28 cellular contexts compared by ENCODE assay signal in genomic region chr11:33185756-33186155, GRCh38.
"Had no signal": no experiment of that assay in that cellular context is flagged by ENCODE, and none has a peak within 500 bp of the region (broad histone marks: within the 10 kb centered on the region; RNA-seq: fewer than 3 reads in every experiment).

No MANE protein-coding gene starts in this region.

- ATAC-seq: activated naive CD8-positive, alpha-beta T cell treated with anti-CD3 and anti-CD28 coated beads, Interleukin-2, amount 50 U/mL, for 24 hours; activated T-cell treated with anti-CD3 and anti-CD28 coated beads, Interleukin-2, amount 50 U/mL, for 4 hours had no signal

- DNase-seq: activated B cell treated with CpG ODN at 0.5 μM for 24 hours; activated CD4-positive, alpha-beta memory T cell treated with anti-CD3 and anti-CD28 coated beads for 36 hours; activated CD4-positive, alpha-beta T cell treated with anti-CD3 and anti-CD28 coated beads for 4 hours; activated CD4-positive, alpha-beta T cell treated with anti-CD3 and anti-CD28 coated beads, Interleukin-2, amount 50 U/mL, for 1 hour; activated CD4-positive, CD25-positive, alpha-beta regulatory T cell treated with anti-CD3 and anti-CD28 coated beads, Interleukin-2, amount 50 U/mL, for 72 hours; activated CD8-positive, alpha-beta memory T cell treated with anti-CD3 and anti-CD28 coated beads, Interleukin-2, amount 50 U/mL, for 4 hours; activated naive CD4-positive, alpha-beta T cell treated with anti-CD3 and anti-CD28 coated beads, Interleukin-2, amount 10 ng/mL, durations not matched to agents 7 days and 5 days; activated naive CD8-positive, alpha-beta T cell treated with anti-CD3 and anti-CD28 coated beads, Interleukin-2, amount 50 U/mL, for 24 hours; activated T-cell treated with anti-CD3 and anti-CD28 coated beads for 4 hours; activated T-cell treated with anti-CD3 and anti-CD28 coated beads, Interleukin-2, amount 50 U/mL, for 4 hours; anterior cingulate cortex; central memory CD4-positive, alpha-beta T cell; Kasumi-1; KG1; MG63; NCI-H1048; NCI-H1105 treated with DMSO at 0.1 percent for 48 hours; NCI-H1436; NCI-H1694; NCI-H2029; NCI-H345; NCI-H526 treated with DMSO at 0.1 percent for 48 hours; NCI-H774; Right ventricle myocardium superior; SK-N-SH had no signal

- FAIRE-seq: bronchial epithelial cell, TTC549 had no signal

- H3K4me3 ChIP-seq: MG63, PC-9 had no signal

- H3K9me3 ChIP-seq: MG63, SK-N-SH had no signal

- H3K27me3 ChIP-seq: MG63 had no signal

- H3K36me3 ChIP-seq: MG63 had no signal

- H3K27ac ChIP-seq: PC-9 had no signal
